In the genomic region with DNA sequence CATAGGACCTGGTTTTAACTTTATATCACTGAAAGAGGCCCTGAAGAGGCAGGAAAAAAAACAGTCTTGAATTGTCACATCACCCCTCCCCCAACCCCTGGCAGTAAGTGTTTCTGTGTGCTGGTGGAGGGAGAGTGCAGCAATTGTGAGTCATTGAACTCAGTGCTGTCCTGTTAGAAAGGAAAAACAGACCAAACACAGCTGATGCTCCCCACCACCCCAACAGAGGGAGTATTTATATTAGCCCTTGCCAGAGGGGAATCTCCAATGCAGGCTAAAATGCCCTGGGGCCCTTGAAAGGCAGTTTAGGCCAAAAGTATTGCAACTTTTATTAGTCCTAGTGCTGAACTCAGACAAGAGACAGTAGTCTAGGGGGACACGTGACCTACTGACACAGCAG, we compare ENCODE assay signal across 22 cellular contexts.
DNase-seq lines count a peak whose midpoint lies in the region; ATAC-seq, FAIRE-seq and TF ChIP-seq lines count a peak whose summit lies in the region.
"Had no signal": no experiment of that assay in that cellular context is flagged by ENCODE, and none has a peak within 500 bp of the region (broad histone marks: within the 10 kb centered on the region; RNA-seq: fewer than 3 reads in every experiment).

No MANE protein-coding gene starts in this region.

- no peak overlapping the region for H3K4me3 Mint-ChIP-seq in activated T-cell treated with anti-CD3 and anti-CD28 coated beads, Interleukin-2, amount 50 U/mL, for 4 hours

- TF ChIP-seq CTCF in A549 (IDR thresholded peaks at IDR 0.05) (no peak), fibroblast of pulmonary artery (IDR thresholded peaks at IDR 0.05; ENCODE audit: low read length, missing control alignments) (no peak)

- ATAC-seq in A549: no peak
- ATAC-seq in activated T-cell treated with anti-CD3 and anti-CD28 coated beads, Interleukin-2, amount 50 U/mL, for 4 hours: no peak
- ATAC-seq in GM19397 (IDR thresholded peaks at IDR 0.05; ENCODE audit: unreplicated experiment): no peak
- ATAC-seq in HG02884 (IDR thresholded peaks at IDR 0.05; ENCODE audit: unreplicated experiment): no peak
- no peak for ATAC-seq in HG02885 (IDR thresholded peaks at IDR 0.05; ENCODE audit: poor library complexity, unreplicated experiment)

- H3K4me3 ChIP-seq in A549 (no peak overlapping the region), HUES6 (ENCODE audit: low read depth, low read length) (no peak overlapping the region), fibroblast of pulmonary artery (replicated peaks; ENCODE audit: low read depth, low read length) (no peak overlapping the region), mesodermal cell (ENCODE audit: extremely low read depth, insufficient read depth, low read length, poor library complexity, severe bottlenecking) (no peak overlapping the region)

- H3K9me3 ChIP-seq in A549: no peaks in the 10 kb centered on the region
- no peaks in the 10 kb centered on the region for H3K9me3 ChIP-seq in HUES6 (ENCODE audit: control insufficient read depth, insufficient read depth, low read depth, low read length)
- no peaks in the 10 kb centered on the region for H3K9me3 ChIP-seq in mesodermal cell (ENCODE audit: control insufficient read depth, low read length)

- H3K4me1 ChIP-seq in A549 (0 out of 3 replicates have a peak, but pooled peaks cover 2% of the 10 kb centered on the region), HUES6 (ENCODE audit: control insufficient read depth, insufficient read depth, low read length) (peaks cover 21% of the 10 kb centered on the region), mesodermal cell (ENCODE audit: control insufficient read depth, insufficient read depth, low read length, poor library complexity, severe bottlenecking) (peaks cover 7% of the 10 kb centered on the region)

- no peaks in the 10 kb centered on the region for H3K4me1 Mint-ChIP-seq in activated T-cell treated with anti-CD3 and anti-CD28 coated beads, Interleukin-2, amount 50 U/mL, for 4 hours (ENCODE audit: low read depth)

- peak overlapping the region; percentile 30 for H3K9ac ChIP-seq in HUES6 (ENCODE audit: low read length)

- H3K27me3 Mint-ChIP-seq in activated T-cell treated with anti-CD3 and anti-CD28 coated beads, Interleukin-2, amount 50 U/mL, for 4 hours (ENCODE audit: low read depth): peaks cover 5% of the 10 kb centered on the region

- H3K27me3 ChIP-seq in HUES6 (ENCODE audit: control insufficient read depth, insufficient read depth, low read length): peaks cover 16% of the 10 kb centered on the region; the same call in 1 of the 2 replicates

- TF ChIP-seq POLR2A in A549 (IDR thresholded peaks at IDR 0.05; ENCODE audit: low read length): no peak

- DNase-seq in A549 (ENCODE audit: low read depth in 1 of 2, low spot score in 1 of 2) (no peak), fibroblast of pulmonary artery (ENCODE audit: low read depth) (peak; percentile 15)
- no peak for DNase-seq in activated T-cell treated with anti-CD3 and anti-CD28 coated beads, Interleukin-2, amount 50 U/mL, for 4 hours
- DNase-seq: DMS153; IMR-90; Kasumi-1; NCI-H146; NCI-H2107; NCI-H345; NCI-H69; NK-92 treated with Interleukin-12 subunit alpha and Interleukin-12 subunit beta, amount 100 ng/mL, for 24 hours had no signal

- WGBS in A549 (ENCODE audit: missing lambda C conversion rate): 42% methylated on average over 1 of the region's 1 CpG
- no CpG with 5 or more reads among the region's 1 CpG for WGBS in mesodermal cell (ENCODE audit: insufficient coverage in 2 of 2), 2 experiments

- H3K36me3 ChIP-seq in HUES6 (ENCODE audit: control insufficient read depth, insufficient read depth, low read length) (no peaks in the 10 kb centered on the region), mesodermal cell (ENCODE audit: control insufficient read depth, insufficient read depth, low read length) (no peaks in the 10 kb centered on the region)

- H3K9me3 Mint-ChIP-seq in activated T-cell treated with anti-CD3 and anti-CD28 coated beads, Interleukin-2, amount 50 U/mL, for 4 hours: peaks cover 8% of the 10 kb centered on the region

- H3K27ac ChIP-seq in A549 (no peak overlapping the region), HUES6 (ENCODE audit: low read depth, low read length) (no peak overlapping the region), mesodermal cell (ENCODE audit: low read depth, low read length, severe bottlenecking) (peak overlapping the region; percentile 64)
- H3K27ac ChIP-seq: C4-2B had no signal

- CTCF ChIA-PET in A549 (lab: Yijun Ruan, JAX): no interaction called here

- peak; percentile 56 for FAIRE-seq in A549 (lab: Jason Lieb, UNC)
- FAIRE-seq: A204.1, G401.6, GM12892, GM19239, H1 had no signal

- no peak overlapping the region for H3K4me2 ChIP-seq in A549

- POLR2A ChIA-PET in A549 (lab: Yijun Ruan, JAX): no interaction called here

- no peak for TF ChIP-seq EP300 in A549 (IDR thresholded peaks at IDR 0.05)

- H3K36me3 Mint-ChIP-seq in activated T-cell treated with anti-CD3 and anti-CD28 coated beads, Interleukin-2, amount 50 U/mL, for 4 hours (ENCODE audit: insufficient read depth): no peaks in the 10 kb centered on the region

- TF ChIP-seq RAD21 in A549 (conservative IDR thresholded peaks at IDR 0.05 in 1 of 2, IDR thresholded peaks at IDR 0.05 in 1 of 2): no peak

TF ChIP-seq in A549, 52 proteins besides CTCF, POLR2A, EP300 and RAD21:
- no peak for TF ChIP-seq SMC3 (IDR thresholded peaks at IDR 0.05)
- TF ChIP-seq, protein P1, sequence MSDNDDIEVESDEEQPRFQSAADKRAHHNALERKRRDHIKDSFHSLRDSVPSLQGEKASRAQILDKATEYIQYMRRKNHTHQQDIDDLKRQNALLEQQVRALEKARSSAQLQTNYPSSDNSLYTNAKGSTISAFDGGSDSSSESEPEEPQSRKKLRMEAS (IDR thresholded peaks at IDR 0.05): no peak
- no peak for TF ChIP-seq FOSB (CRISPR knock-in tag; IDR thresholded peaks at IDR 0.05)
- no peak for TF ChIP-seq NR3C1 (IDR thresholded peaks at IDR 0.05)
- no peak for TF ChIP-seq CEBPB (IDR thresholded peaks at IDR 0.05)
- TF ChIP-seq CBX2 (IDR thresholded peaks at IDR 0.05; ENCODE audit: borderline replicate concordance, low read depth): no peak
- no peak for TF ChIP-seq RNF2 (IDR thresholded peaks at IDR 0.05; ENCODE audit: borderline replicate concordance, low read depth)
- TF ChIP-seq, protein P2, sequence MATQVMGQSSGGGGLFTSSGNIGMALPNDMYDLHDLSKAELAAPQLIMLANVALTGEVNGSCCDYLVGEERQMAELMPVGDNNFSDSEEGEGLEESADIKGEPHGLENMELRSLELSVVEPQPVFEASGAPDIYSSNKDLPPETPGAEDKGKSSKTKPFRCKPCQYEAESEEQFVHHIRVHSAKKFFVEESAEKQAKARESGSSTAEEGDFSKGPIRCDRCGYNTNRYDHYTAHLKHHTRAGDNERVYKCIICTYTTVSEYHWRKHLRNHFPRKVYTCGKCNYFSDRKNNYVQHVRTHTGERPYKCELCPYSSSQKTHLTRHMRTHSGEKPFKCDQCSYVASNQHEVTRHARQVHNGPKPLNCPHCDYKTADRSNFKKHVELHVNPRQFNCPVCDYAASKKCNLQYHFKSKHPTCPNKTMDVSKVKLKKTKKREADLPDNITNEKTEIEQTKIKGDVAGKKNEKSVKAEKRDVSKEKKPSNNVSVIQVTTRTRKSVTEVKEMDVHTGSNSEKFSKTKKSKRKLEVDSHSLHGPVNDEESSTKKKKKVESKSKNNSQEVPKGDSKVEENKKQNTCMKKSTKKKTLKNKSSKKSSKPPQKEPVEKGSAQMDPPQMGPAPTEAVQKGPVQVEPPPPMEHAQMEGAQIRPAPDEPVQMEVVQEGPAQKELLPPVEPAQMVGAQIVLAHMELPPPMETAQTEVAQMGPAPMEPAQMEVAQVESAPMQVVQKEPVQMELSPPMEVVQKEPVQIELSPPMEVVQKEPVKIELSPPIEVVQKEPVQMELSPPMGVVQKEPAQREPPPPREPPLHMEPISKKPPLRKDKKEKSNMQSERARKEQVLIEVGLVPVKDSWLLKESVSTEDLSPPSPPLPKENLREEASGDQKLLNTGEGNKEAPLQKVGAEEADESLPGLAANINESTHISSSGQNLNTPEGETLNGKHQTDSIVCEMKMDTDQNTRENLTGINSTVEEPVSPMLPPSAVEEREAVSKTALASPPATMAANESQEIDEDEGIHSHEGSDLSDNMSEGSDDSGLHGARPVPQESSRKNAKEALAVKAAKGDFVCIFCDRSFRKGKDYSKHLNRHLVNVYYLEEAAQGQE (IDR thresholded peaks at IDR 0.05): no peak
- TF ChIP-seq BHLHE40 (IDR thresholded peaks at IDR 0.05; ENCODE audit: low read depth, low read length): no peak
- no peak for TF ChIP-seq HOXB13 (CRISPR knock-in tag; IDR thresholded peaks at IDR 0.05; ENCODE audit: low read depth)
- TF ChIP-seq ZSCAN20 (CRISPR knock-in tag; IDR thresholded peaks at IDR 0.05): no peak
- no peak for TF ChIP-seq PHF8 (IDR thresholded peaks at IDR 0.05; ENCODE audit: borderline replicate concordance, low read depth)
- TF ChIP-seq RARB (CRISPR knock-in tag; IDR thresholded peaks at IDR 0.05): no peak
- TF ChIP-seq HOXA7 (CRISPR knock-in tag; IDR thresholded peaks at IDR 0.05): no peak
- no peak for TF ChIP-seq SREBF2 (IDR thresholded peaks at IDR 0.05)
- TF ChIP-seq, protein P3, sequence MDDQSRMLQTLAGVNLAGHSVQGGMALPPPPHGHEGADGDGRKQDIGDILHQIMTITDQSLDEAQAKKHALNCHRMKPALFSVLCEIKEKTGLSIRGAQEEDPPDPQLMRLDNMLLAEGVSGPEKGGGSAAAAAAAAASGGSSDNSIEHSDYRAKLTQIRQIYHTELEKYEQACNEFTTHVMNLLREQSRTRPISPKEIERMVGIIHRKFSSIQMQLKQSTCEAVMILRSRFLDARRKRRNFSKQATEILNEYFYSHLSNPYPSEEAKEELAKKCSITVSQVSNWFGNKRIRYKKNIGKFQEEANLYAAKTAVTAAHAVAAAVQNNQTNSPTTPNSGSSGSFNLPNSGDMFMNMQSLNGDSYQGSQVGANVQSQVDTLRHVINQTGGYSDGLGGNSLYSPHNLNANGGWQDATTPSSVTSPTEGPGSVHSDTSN (IDR thresholded peaks at IDR 0.05): no peak
- TF ChIP-seq CHD2 (IDR thresholded peaks at IDR 0.05; ENCODE audit: low read length, partially characterized antibody): no peak
